In genomic region chr16:10743610-10744369, GRCh38 we compare ENCODE assay signal across 8 cellular contexts. TPM values are rescaled to one million over a fixed set of nuclear protein-coding genes. Genes with fewer than 3 reads are reported as not detected.
DNase-seq lines count a peak whose midpoint lies in the region; ATAC-seq and TF ChIP-seq lines count a peak whose summit lies in the region.

Gene NUBP1 (plus strand): TSS chr16:10743842. CDS start chr16:10743864, 22 bp downstream.

- H3K9me3 ChIP-seq in Peyer's patch (no peaks in the 10 kb centered on the region), esophagus muscularis mucosa (no peaks in the 10 kb centered on the region)

- intact Hi-C loops in esophagus muscularis mucosa (cut with DNase I): loop anchor here (5.0 kb wide), 1 partner anchor 174 kb away; no protein-coding TSS in a partner anchor

- TF ChIP-seq CTCF in KMS-11 (conservative IDR thresholded peaks at IDR 0.05; ENCODE audit: low read depth, low read length): no peak
- TF ChIP-seq CTCF in Peyer's patch (IDR thresholded peaks at IDR 0.05): peak in 2 of 6 experiments; percentile 4 to 16
- TF ChIP-seq CTCF in esophagus muscularis mucosa (IDR thresholded peaks at IDR 0.05): no peak

- H3K27me3 Mint-ChIP-seq in activated T-cell treated with anti-CD3 and anti-CD28 coated beads, Interleukin-2, amount 50 U/mL, for 72 hours (ENCODE audit: low read depth): no peaks in the 10 kb centered on the region

- H3K27ac Mint-ChIP-seq in activated T-cell treated with anti-CD3 and anti-CD28 coated beads, Interleukin-2, amount 50 U/mL, for 72 hours: peak within 1 kb of the TSS; percentile 95

- H3K79me2 ChIP-seq in KMS-11 (ENCODE audit: insufficient read depth, low read depth): no peaks in the 10 kb centered on the region

- peaks cover 0 to 4% of the 10 kb centered on the region in 2 donors for H3K36me3 Mint-ChIP-seq in activated T-cell treated with anti-CD3 and anti-CD28 coated beads, Interleukin-2, amount 50 U/mL, for 72 hours (ENCODE audit: insufficient read depth in 2 of 2)

- peak within 1 kb of the TSS; percentile 63; the same call in 1 of the 2 replicates for H2AFZ ChIP-seq in KMS-11 (ENCODE audit: low read depth)

- peak; percentile 96 for DNase-seq in DMS53 (lab: John Stamatoyannopoulos, UW)
- peak; percentile 100 for DNase-seq in Peyer's patch
- peak; percentile 98 to 99 for DNase-seq in activated T-cell treated with anti-CD3 and anti-CD28 coated beads, Interleukin-2, amount 50 U/mL, for 72 hours
- DNase-seq in esophagus muscularis mucosa (ENCODE audit: extremely low spot score): peak; percentile 100
- peak; percentile 99 for DNase-seq in myocyte (ENCODE audit: low read depth)
- DNase-seq in stimulated activated CD8-positive, alpha-beta memory T cell treated with anti-CD3 and anti-CD28 coated beads, Interleukin-7, amount 100 ng/mL, for 48 hours (ENCODE audit: extremely low read depth in 1 of 2, low read depth in 1 of 2): peak; percentile 98 to 99

- H3K36me3 ChIP-seq in KMS-11 (ENCODE audit: insufficient read depth) (no peaks in the 10 kb centered on the region), Peyer's patch (peaks cover 0 to 17% (median 0%) of the 10 kb centered on the region in 3 donors), esophagus muscularis mucosa (peaks cover 13 to 23% (median 18%) of the 10 kb centered on the region in 4 donors)

- peak within 1 kb of the TSS; percentile 81 for H3K4me2 ChIP-seq in KMS-11

- H3K27ac ChIP-seq in KMS-11 (peak within 1 kb of the TSS; percentile 74), Peyer's patch (peak within 1 kb of the TSS; percentile 92 to 99 (median 94)), esophagus muscularis mucosa (replicated peaks in 1 of 4) (peak within 1 kb of the TSS; percentile 94 to 97 (median 96))

- no peaks in the 10 kb centered on the region for H3K9me3 Mint-ChIP-seq in activated T-cell treated with anti-CD3 and anti-CD28 coated beads, Interleukin-2, amount 50 U/mL, for 72 hours

- TF ChIP-seq EP300 in esophagus muscularis mucosa (IDR thresholded peaks at IDR 0.05): no peak

- peak within 1 kb of the TSS; percentile 85 to 89 for H3K4me3 Mint-ChIP-seq in activated T-cell treated with anti-CD3 and anti-CD28 coated beads, Interleukin-2, amount 50 U/mL, for 72 hours

- peaks cover 56% of the 10 kb centered on the region for H3K4me1 Mint-ChIP-seq in activated T-cell treated with anti-CD3 and anti-CD28 coated beads, Interleukin-2, amount 50 U/mL, for 72 hours (ENCODE audit: low read depth)

- no peaks in the 10 kb centered on the region for H3K27me3 ChIP-seq in KMS-11 (ENCODE audit: insufficient read depth, low read depth)
- no peaks in the 10 kb centered on the region for H3K27me3 ChIP-seq in Peyer's patch
- H3K27me3 ChIP-seq in esophagus muscularis mucosa: no peaks in the 10 kb centered on the region

- peak; percentile 62 to 84 for TF ChIP-seq POLR2A in Peyer's patch (IDR thresholded peaks at IDR 0.05)
- peak; percentile 35 for TF ChIP-seq POLR2A in esophagus muscularis mucosa (IDR thresholded peaks at IDR 0.05; ENCODE audit: low read depth)

- peak within 1 kb of the TSS; percentile 79 for H3K9ac ChIP-seq in KMS-11

- peak; percentile 82 for ATAC-seq in GM21723 (IDR thresholded peaks at IDR 0.05; ENCODE audit: unreplicated experiment)
- peak; percentile 92 to 93 for ATAC-seq in activated T-cell treated with anti-CD3 and anti-CD28 coated beads, Interleukin-2, amount 50 U/mL, for 72 hours (replicated peaks in 1 of 2)

- H3K4me1 ChIP-seq in KMS-11 (ENCODE audit: low read depth, poor library complexity, severe bottlenecking) (peaks cover 70% of the 10 kb centered on the region), Peyer's patch (peaks cover 0 to 15% (median 2%) of the 10 kb centered on the region in 4 donors), esophagus muscularis mucosa (peaks cover 34 to 51% (median 39%) of the 10 kb centered on the region in 4 donors)

- WGBS in esophagus muscularis mucosa: 1% methylated on average over 28 of the region's 57 CpGs

- no peaks in the 10 kb centered on the region for H4K20me1 ChIP-seq in KMS-11 (ENCODE audit: insufficient read depth)

- H3K4me3 ChIP-seq in KMS-11 (IDR thresholded peaks at IDR 0.05; ENCODE audit: insufficient read depth, low read depth, low read length) (no peak within 1 kb of the TSS), Peyer's patch (peak within 1 kb of the TSS; percentile 53 to 67 (median 64)), esophagus muscularis mucosa (peak within 1 kb of the TSS; percentile 56 to 77 (median 70))

RNA-seq across cellular contexts. Expression of gene NUBP1, which starts in this region (rescaled TPM):
- total RNA-seq in Peyer's patch (10 to 100 TPM; 18.9 to 31.4 (median 23.9) TPM), esophagus muscularis mucosa (10 to 100 TPM; 17.4 to 34.7 (median 28.4) TPM), myocyte (25.0 and 28.1 TPM in 2 replicates)
- total RNA-seq in activated T-cell treated with anti-CD3 and anti-CD28 coated beads, Interleukin-2, amount 50 U/mL, for 72 hours: 10 to 100 TPM; 22.4 to 24.9 TPM
- polyA plus RNA-seq in myocyte (2012): 16.0 TPM
